ENCODE assay signal across 17 cellular contexts in genomic region chr1:53256744-53257453, GRCh38.
"Had no signal": no experiment of that assay in that cellular context is flagged by ENCODE, and none has a peak within 500 bp of the region (broad histone marks: within the 10 kb centered on the region; RNA-seq: fewer than 3 reads in every experiment).

No MANE protein-coding gene starts in this region.

- DNase-seq: activated CD4-positive, alpha-beta T cell treated with anti-CD3 and anti-CD28 coated beads, Interleukin-2, amount 10 ng/mL, durations not matched to agents 7 days and 5 days; activated CD4-positive, CD25-positive, alpha-beta regulatory T cell treated with anti-CD3 and anti-CD28 coated beads, Interleukin-2, amount 50 U/mL, for 72 hours; activated CD8-positive, alpha-beta memory T cell treated with anti-CD3 and anti-CD28 coated beads, Interleukin-2, amount 10 ng/mL, durations not matched to agents 7 days and 5 days; activated CD8-positive, alpha-beta T cell treated with anti-CD3 and anti-CD28 coated beads for 36 hours; activated T-cell treated with anti-CD3 and anti-CD28 coated beads for 4 hours; amygdala; cortex of kidney; effector CD4-positive, alpha-beta T cell; erythroblast; foreskin keratinocyte; naive B cell; stimulated activated CD4-positive, alpha-beta T cell treated with anti-CD3 and anti-CD28 coated beads, Interleukin-4, amount 100 ng/mL, for 24 hours; tibial artery; uterus had no signal

- ATAC-seq: activated CD8-positive, alpha-beta memory T cell treated with anti-CD3 and anti-CD28 coated beads, Interleukin-2, amount 10 ng/mL, durations not matched to agents 7 days and 5 days; activated CD8-positive, alpha-beta T cell treated with anti-CD3 and anti-CD28 coated beads for 36 hours; activated naive CD4-positive, alpha-beta T cell treated with anti-CD3 and anti-CD28 coated beads, Interleukin-2, amount 50 U/mL, for 72 hours; foreskin keratinocyte; SK-N-SH treated with all-trans-retinoic acid at 6 μM for 48 hours had no signal

- H3K9me3 Mint-ChIP-seq: activated CD4-positive, alpha-beta T cell treated with anti-CD3 and anti-CD28 coated beads, Interleukin-2, amount 10 ng/mL, durations not matched to agents 7 days and 5 days; activated CD8-positive, alpha-beta T cell treated with anti-CD3 and anti-CD28 coated beads for 36 hours; activated naive CD4-positive, alpha-beta T cell treated with anti-CD3 and anti-CD28 coated beads, Interleukin-2, amount 50 U/mL, for 72 hours; naive B cell; stimulated activated naive CD8-positive, alpha-beta T cell treated with anti-CD3 and anti-CD28 coated beads, Interleukin-15, Interleukin-2, amounts not matched to agents 100 ng/mL and 50 ng/mL, for 24 hours had no signal

- H3K4me3 Mint-ChIP-seq: activated CD4-positive, alpha-beta T cell treated with anti-CD3 and anti-CD28 coated beads, Interleukin-2, amount 10 ng/mL, durations not matched to agents 7 days and 5 days; activated CD8-positive, alpha-beta memory T cell treated with anti-CD3 and anti-CD28 coated beads, Interleukin-2, amount 10 ng/mL, durations not matched to agents 7 days and 5 days; activated CD8-positive, alpha-beta T cell treated with anti-CD3 and anti-CD28 coated beads for 36 hours; naive B cell; stimulated activated naive CD8-positive, alpha-beta T cell treated with anti-CD3 and anti-CD28 coated beads, Interleukin-15, Interleukin-2, amounts not matched to agents 100 ng/mL and 50 ng/mL, for 24 hours had no signal

- H3K4me1 Mint-ChIP-seq: activated CD4-positive, alpha-beta T cell treated with anti-CD3 and anti-CD28 coated beads, Interleukin-2, amount 10 ng/mL, durations not matched to agents 7 days and 5 days; activated CD8-positive, alpha-beta memory T cell treated with anti-CD3 and anti-CD28 coated beads, Interleukin-2, amount 10 ng/mL, durations not matched to agents 7 days and 5 days; naive B cell had no signal

- H3K27ac Mint-ChIP-seq: activated CD4-positive, alpha-beta T cell treated with anti-CD3 and anti-CD28 coated beads, Interleukin-2, amount 10 ng/mL, durations not matched to agents 7 days and 5 days; activated CD8-positive, alpha-beta memory T cell treated with anti-CD3 and anti-CD28 coated beads, Interleukin-2, amount 10 ng/mL, durations not matched to agents 7 days and 5 days; activated CD8-positive, alpha-beta T cell treated with anti-CD3 and anti-CD28 coated beads for 36 hours; stimulated activated naive CD8-positive, alpha-beta T cell treated with anti-CD3 and anti-CD28 coated beads, Interleukin-15, Interleukin-2, amounts not matched to agents 100 ng/mL and 50 ng/mL, for 24 hours had no signal

- H3K36me3 Mint-ChIP-seq: naive B cell had no signal

- H3K27me3 Mint-ChIP-seq: activated CD4-positive, alpha-beta T cell treated with anti-CD3 and anti-CD28 coated beads, Interleukin-2, amount 10 ng/mL, durations not matched to agents 7 days and 5 days; activated CD8-positive, alpha-beta memory T cell treated with anti-CD3 and anti-CD28 coated beads, Interleukin-2, amount 10 ng/mL, durations not matched to agents 7 days and 5 days; activated CD8-positive, alpha-beta T cell treated with anti-CD3 and anti-CD28 coated beads for 36 hours; naive B cell; stimulated activated naive CD8-positive, alpha-beta T cell treated with anti-CD3 and anti-CD28 coated beads, Interleukin-15, Interleukin-2, amounts not matched to agents 100 ng/mL and 50 ng/mL, for 24 hours had no signal
